Comparison of ENCODE assay signal across 19 cellular contexts in the genomic region with DNA sequence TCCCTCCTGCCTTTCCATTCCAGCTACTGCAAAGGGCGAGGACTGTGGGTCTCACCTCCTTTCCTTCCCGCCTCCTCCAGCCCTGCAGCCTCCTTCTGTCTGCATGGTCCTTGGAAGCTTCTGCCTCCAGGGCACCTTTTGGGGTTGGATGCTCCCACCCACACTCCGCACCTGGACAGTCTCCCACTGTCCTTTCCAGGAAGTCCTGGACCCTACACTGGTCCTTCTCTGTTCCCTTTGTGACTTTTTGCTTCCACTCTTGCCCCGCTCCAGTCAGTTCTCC.
"Had no signal": no experiment of that assay in that cellular context is flagged by ENCODE, and none has a peak within 500 bp of the region (broad histone marks: within the 10 kb centered on the region; RNA-seq: fewer than 3 reads in every experiment).

No MANE protein-coding gene starts in this region.

- H3K4me1 ChIP-seq: parathyroid adenoma had no signal

- H3K36me3 ChIP-seq: brain microvascular endothelial cell, suprapubic skin had no signal

- H3K9me3 ChIP-seq: suprapubic skin had no signal

- H3K9me3 Mint-ChIP-seq: activated B cell treated with CpG ODN at 0.5 μM for 24 hours; activated CD4-positive, alpha-beta T cell treated with anti-CD3 and anti-CD28 coated beads, Interleukin-2, amount 10 ng/mL, durations not matched to agents 7 days and 5 days; activated naive CD4-positive, alpha-beta T cell treated with anti-CD3 and anti-CD28 coated beads, Interleukin-2, amount 10 ng/mL, durations not matched to agents 7 days and 5 days; activated T-helper 2 cell treated with anti-CD3 and anti-CD28 coated beads, Interferon-gamma antibody, Interleukin-2, Interleukin-4, amounts not matched to agents 10 μg/mL and 5 μg/mL and 100 μg/mL, durations not matched to agents 14 hours and 24 hours and 36 hours; effector memory CD8-positive, alpha-beta T cell; stimulated activated memory B cell treated with anti-CD40 and anti-IgM and Interleukin-4, amounts not matched to agents 10 μg/mL and 1 μg/mL and 100 μg/mL, for 72 hours had no signal

- H2AFZ ChIP-seq: parathyroid adenoma had no signal

- H3K36me3 Mint-ChIP-seq: activated naive CD4-positive, alpha-beta T cell treated with anti-CD3 and anti-CD28 coated beads, Interleukin-2, amount 10 ng/mL, durations not matched to agents 7 days and 5 days; stimulated activated memory B cell treated with anti-CD40 and anti-IgM and Interleukin-4, amounts not matched to agents 10 μg/mL and 1 μg/mL and 100 μg/mL, for 72 hours had no signal

- H3K27me3 Mint-ChIP-seq: dendritic cell treated with granulocyte-macrophage colony-stimulating factor and Interleukin-4, amounts not matched to agents 40 ng/mL and 50 ng/mL, for 4 days had no signal

- H3K79me2 ChIP-seq: parathyroid adenoma had no signal

- H3K4me1 Mint-ChIP-seq: T-helper 17 cell had no signal

- H3K27ac ChIP-seq: brain microvascular endothelial cell, epithelial cell of prostate, parathyroid adenoma, suprapubic skin had no signal

- H3K9ac ChIP-seq: parathyroid adenoma had no signal

- DNase-seq: activated B cell treated with CpG ODN at 0.5 μM for 24 hours; activated CD4-positive, alpha-beta T cell treated with anti-CD3 and anti-CD28 coated beads, Interleukin-2, amount 10 ng/mL, durations not matched to agents 7 days and 5 days; activated CD8-positive, alpha-beta memory T cell treated with anti-CD3 and anti-CD28 coated beads for 24 hours; activated naive CD4-positive, alpha-beta T cell treated with anti-CD3 and anti-CD28 coated beads, Interleukin-2, amount 10 ng/mL, durations not matched to agents 7 days and 5 days; activated T-cell treated with anti-CD3 and anti-CD28 coated beads for 4 hours; amygdala; brain microvascular endothelial cell; effector memory CD8-positive, alpha-beta T cell; left colon; retina; small intestine; T-helper 17 cell had no signal

- H3K27ac Mint-ChIP-seq: activated B cell treated with CpG ODN at 0.5 μM for 24 hours; activated CD4-positive, alpha-beta T cell treated with anti-CD3 and anti-CD28 coated beads, Interleukin-2, amount 10 ng/mL, durations not matched to agents 7 days and 5 days; activated naive CD4-positive, alpha-beta T cell treated with anti-CD3 and anti-CD28 coated beads, Interleukin-2, amount 10 ng/mL, durations not matched to agents 7 days and 5 days; activated T-helper 2 cell treated with anti-CD3 and anti-CD28 coated beads, Interferon-gamma antibody, Interleukin-2, Interleukin-4, amounts not matched to agents 10 μg/mL and 5 μg/mL and 100 μg/mL, durations not matched to agents 14 hours and 24 hours and 36 hours; dendritic cell treated with granulocyte-macrophage colony-stimulating factor and Interleukin-4, amounts not matched to agents 40 ng/mL and 50 ng/mL, for 4 days; effector memory CD8-positive, alpha-beta T cell; stimulated activated memory B cell treated with anti-CD40 and anti-IgM and Interleukin-4, amounts not matched to agents 10 μg/mL and 1 μg/mL and 100 μg/mL, for 72 hours; T-helper 17 cell had no signal

- H3K4me3 Mint-ChIP-seq: activated B cell treated with CpG ODN at 0.5 μM for 24 hours; activated CD4-positive, alpha-beta T cell treated with anti-CD3 and anti-CD28 coated beads, Interleukin-2, amount 10 ng/mL, durations not matched to agents 7 days and 5 days; activated naive CD4-positive, alpha-beta T cell treated with anti-CD3 and anti-CD28 coated beads, Interleukin-2, amount 10 ng/mL, durations not matched to agents 7 days and 5 days; dendritic cell treated with granulocyte-macrophage colony-stimulating factor and Interleukin-4, amounts not matched to agents 40 ng/mL and 50 ng/mL, for 4 days; effector memory CD8-positive, alpha-beta T cell; stimulated activated memory B cell treated with anti-CD40 and anti-IgM and Interleukin-4, amounts not matched to agents 10 μg/mL and 1 μg/mL and 100 μg/mL, for 72 hours; T-helper 17 cell had no signal

- H3K4me3 ChIP-seq: lung, suprapubic skin had no signal

- ATAC-seq: effector memory CD8-positive, alpha-beta T cell; left colon; stimulated activated memory B cell treated with anti-CD40 and anti-IgM and Interleukin-4, amounts not matched to agents 10 μg/mL and 1 μg/mL and 100 μg/mL, for 72 hours; T-helper 17 cell had no signal

- H3K27me3 ChIP-seq: brain microvascular endothelial cell, suprapubic skin had no signal
